Comparison of ENCODE assay signal across 21 cellular contexts in the genomic region with DNA sequence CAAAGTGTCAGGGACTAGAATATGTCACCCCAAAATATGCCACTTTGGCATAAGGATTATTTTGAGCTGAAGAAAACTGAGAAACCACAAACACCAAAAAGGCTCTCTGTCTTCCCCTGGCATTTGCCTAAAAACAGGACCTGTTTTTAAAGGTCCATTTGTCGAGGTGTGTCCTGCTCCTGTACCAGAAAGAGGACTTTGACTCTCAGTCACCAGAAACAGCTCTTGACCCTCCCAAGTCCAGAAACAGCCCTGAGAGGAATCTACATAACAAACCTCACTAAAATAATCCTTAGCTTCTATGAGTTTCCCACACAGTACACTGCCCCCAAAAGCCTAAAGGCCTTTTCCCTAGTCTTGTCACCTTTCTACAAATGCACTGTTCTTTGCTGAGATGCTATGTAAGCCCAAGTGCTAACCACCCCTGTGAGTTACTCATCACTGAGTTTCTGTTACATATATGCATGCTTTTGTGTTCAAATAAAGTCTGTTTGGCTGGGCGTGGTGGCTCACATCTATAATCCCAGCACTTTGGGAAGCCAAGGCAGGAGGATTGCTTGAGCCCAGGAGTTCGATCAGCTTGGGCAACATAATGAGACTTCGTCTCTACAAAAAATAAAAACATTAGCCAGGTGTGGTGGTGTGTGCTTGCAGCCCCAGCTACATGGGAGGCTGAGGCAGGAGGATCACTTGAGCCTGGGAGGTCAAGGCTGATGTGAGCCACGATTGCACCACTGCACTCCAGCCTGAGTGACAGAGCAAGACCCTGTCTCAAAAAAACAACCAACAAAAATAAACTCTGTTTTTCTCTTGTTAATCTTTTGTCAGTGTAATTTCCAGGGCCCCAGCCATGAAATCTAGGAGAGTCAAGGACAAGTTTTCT.
"Had no signal": no experiment of that assay in that cellular context is flagged by ENCODE, and none has a peak within 500 bp of the region (broad histone marks: within the 10 kb centered on the region; RNA-seq: fewer than 3 reads in every experiment).

No MANE protein-coding gene starts in this region.

- ATAC-seq: activated naive CD4-positive, alpha-beta T cell treated with anti-CD3 and anti-CD28 coated beads, Interleukin-2, amount 50 U/mL, for 72 hours; heart right ventricle; pancreas; right cardiac atrium; stimulated activated effector memory CD8-positive, alpha-beta T cell treated with anti-CD3 and anti-CD28 coated beads, Interleukin-12 subunit alpha, Interleukin-12 subunit beta, amount 100 ng/mL, for 72 hours; stimulated activated naive CD8-positive, alpha-beta T cell treated with anti-CD3 and anti-CD28 coated beads, Interleukin-15, amount 100 ng/mL, for 72 hours had no signal

- H3K4me1 ChIP-seq: pancreas had no signal

- DNase-seq: activated CD4-positive, alpha-beta T cell treated with anti-CD3 and anti-CD28 coated beads for 1 hour; activated CD4-positive, alpha-beta T cell treated with anti-CD3 and anti-CD28 coated beads, Interleukin-2, amount 50 U/mL, for 1 hour; activated gamma-delta T cell treated with Interleukin-2 at 50 U/mL for 16 hours; activated T-cell treated with anti-CD3 and anti-CD28 coated beads, Interleukin-2, amount 50 U/mL, for 1 hour; aorta; brain microvascular endothelial cell; effector memory CD4-positive, alpha-beta T cell; esophagus squamous epithelium; heart right ventricle; islet precursor cell; pancreas; right cardiac atrium; stimulated activated CD4-positive, alpha-beta T cell treated with anti-CD3 and anti-CD28 coated beads, Interleukin-1b, Interleukin-23, amount 100 ng/mL, for 48 hours; stimulated activated naive CD8-positive, alpha-beta T cell treated with anti-CD3 and anti-CD28 coated beads, Interleukin-15, amount 100 ng/mL, for 72 hours; T-helper 1 cell; T-helper 9 cell; tibial artery had no signal

- H3K9me3 ChIP-seq: esophagus squamous epithelium, heart right ventricle, neutrophil, pancreas, tibial artery had no signal

- H3K36me3 ChIP-seq: brain microvascular endothelial cell had no signal

- FAIRE-seq: colon, pancreas had no signal

- H3K27me3 ChIP-seq: brain microvascular endothelial cell, esophagus squamous epithelium, heart right ventricle, neutrophil, pancreas, tibial artery had no signal

- H3K4me3 ChIP-seq: esophagus squamous epithelium, heart right ventricle, pancreas, tibial artery had no signal

- H3K27ac ChIP-seq: brain microvascular endothelial cell, neutrophil, pancreas, tibial artery had no signal
